Comparison of ENCODE assay signal across 1 cellular context in the genomic region with DNA sequence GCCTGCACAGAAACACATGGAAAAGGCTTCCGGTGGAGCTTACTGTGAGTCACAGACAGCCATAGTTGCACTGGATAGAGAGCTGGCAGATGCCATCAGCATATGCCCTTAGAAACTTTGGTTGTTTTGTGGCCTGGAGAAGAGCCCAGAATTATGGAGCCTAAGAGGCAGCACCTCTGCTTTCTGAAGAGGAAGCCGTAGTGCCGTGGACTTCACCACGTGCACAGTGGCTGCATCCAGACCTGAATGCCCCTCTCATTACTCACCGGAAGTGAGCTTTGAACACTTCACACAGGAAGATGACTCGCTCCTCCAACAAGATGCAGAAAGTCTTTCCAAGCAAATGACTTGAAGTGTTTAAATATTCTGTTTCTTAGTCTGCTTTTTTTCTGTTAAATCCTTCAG.
TF ChIP-seq lines count a peak whose summit lies in the region.

No MANE protein-coding gene starts in this region.

TF ChIP-seq in HCT116, 20 proteins besides CTCF, POLR2A, EP300 and RAD21 (continued from another document):
- no peak for TF ChIP-seq ZBTB33 (IDR thresholded peaks at IDR 0.05; ENCODE audit: extremely low read depth, insufficient replicate concordance, low read length)
- TF ChIP-seq, protein P1, sequence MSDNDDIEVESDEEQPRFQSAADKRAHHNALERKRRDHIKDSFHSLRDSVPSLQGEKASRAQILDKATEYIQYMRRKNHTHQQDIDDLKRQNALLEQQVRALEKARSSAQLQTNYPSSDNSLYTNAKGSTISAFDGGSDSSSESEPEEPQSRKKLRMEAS (IDR thresholded peaks at IDR 0.05), result peak; percentile 99
- TF ChIP-seq SRF (IDR thresholded peaks at IDR 0.05; ENCODE audit: low read depth), result peak; percentile 48
- TF ChIP-seq CBX3 (IDR thresholded peaks at IDR 0.05; ENCODE audit: low read depth), result peak; percentile 98
- no peak for TF ChIP-seq EZH2 (IDR thresholded peaks at IDR 0.05)
- 0 out of 2 replicates have a peak, but pooled peaks have one; percentile 28 for TF ChIP-seq CEBPB (IDR thresholded peaks at IDR 0.05; ENCODE audit: low read depth)
- TF ChIP-seq FOSL1 (IDR thresholded peaks at IDR 0.05; ENCODE audit: low read depth), result peak; percentile 96
- TF ChIP-seq SP1 (IDR thresholded peaks at IDR 0.05; ENCODE audit: low read depth), result peak; percentile 81
- TF ChIP-seq ZNF274 (IDR thresholded peaks at IDR 0.05; ENCODE audit: low read depth, low read length), result no peak
- TF ChIP-seq SIN3A (IDR thresholded peaks at IDR 0.05; ENCODE audit: low read depth), result 0 out of 2 replicates have a peak, but pooled peaks have one; percentile 43
- TF ChIP-seq YY1 (IDR thresholded peaks at IDR 0.05; ENCODE audit: extremely low read depth, insufficient replicate concordance, low read depth, low read length), result peak; percentile 79
- TF ChIP-seq JUND (IDR thresholded peaks at IDR 0.05), result peak; percentile 94
- TF ChIP-seq, protein P2, sequence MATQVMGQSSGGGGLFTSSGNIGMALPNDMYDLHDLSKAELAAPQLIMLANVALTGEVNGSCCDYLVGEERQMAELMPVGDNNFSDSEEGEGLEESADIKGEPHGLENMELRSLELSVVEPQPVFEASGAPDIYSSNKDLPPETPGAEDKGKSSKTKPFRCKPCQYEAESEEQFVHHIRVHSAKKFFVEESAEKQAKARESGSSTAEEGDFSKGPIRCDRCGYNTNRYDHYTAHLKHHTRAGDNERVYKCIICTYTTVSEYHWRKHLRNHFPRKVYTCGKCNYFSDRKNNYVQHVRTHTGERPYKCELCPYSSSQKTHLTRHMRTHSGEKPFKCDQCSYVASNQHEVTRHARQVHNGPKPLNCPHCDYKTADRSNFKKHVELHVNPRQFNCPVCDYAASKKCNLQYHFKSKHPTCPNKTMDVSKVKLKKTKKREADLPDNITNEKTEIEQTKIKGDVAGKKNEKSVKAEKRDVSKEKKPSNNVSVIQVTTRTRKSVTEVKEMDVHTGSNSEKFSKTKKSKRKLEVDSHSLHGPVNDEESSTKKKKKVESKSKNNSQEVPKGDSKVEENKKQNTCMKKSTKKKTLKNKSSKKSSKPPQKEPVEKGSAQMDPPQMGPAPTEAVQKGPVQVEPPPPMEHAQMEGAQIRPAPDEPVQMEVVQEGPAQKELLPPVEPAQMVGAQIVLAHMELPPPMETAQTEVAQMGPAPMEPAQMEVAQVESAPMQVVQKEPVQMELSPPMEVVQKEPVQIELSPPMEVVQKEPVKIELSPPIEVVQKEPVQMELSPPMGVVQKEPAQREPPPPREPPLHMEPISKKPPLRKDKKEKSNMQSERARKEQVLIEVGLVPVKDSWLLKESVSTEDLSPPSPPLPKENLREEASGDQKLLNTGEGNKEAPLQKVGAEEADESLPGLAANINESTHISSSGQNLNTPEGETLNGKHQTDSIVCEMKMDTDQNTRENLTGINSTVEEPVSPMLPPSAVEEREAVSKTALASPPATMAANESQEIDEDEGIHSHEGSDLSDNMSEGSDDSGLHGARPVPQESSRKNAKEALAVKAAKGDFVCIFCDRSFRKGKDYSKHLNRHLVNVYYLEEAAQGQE (IDR thresholded peaks at IDR 0.05; ENCODE audit: low read depth), result no peak
